34 cellular contexts compared by ENCODE assay signal in the genomic region with DNA sequence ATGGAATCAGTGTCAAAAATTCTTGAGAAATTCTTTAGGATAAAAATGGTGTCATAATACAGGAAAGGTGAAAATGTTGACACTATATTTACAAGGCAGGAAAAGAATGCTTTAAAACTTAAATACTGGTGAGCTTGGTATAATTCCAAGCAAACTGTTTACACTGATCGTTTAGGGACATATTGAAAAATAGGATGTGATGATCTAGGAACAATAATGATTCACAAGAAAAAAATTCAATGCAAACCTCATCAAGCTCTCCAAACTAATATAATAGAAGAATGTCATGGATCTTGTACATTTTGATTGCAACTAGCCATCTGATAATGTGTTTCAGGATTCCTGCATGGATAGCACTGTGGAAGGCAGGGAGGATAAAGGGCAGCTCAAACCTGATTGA.
DNase-seq lines count a peak whose midpoint lies in the region; ATAC-seq, FAIRE-seq and TF ChIP-seq lines count a peak whose summit lies in the region.
"Had no signal": no experiment of that assay in that cellular context is flagged by ENCODE, and none has a peak within 500 bp of the region (broad histone marks: within the 10 kb centered on the region; RNA-seq: fewer than 3 reads in every experiment).

No MANE protein-coding gene starts in this region.

- dilution Hi-C loops in endothelial cell of umbilical vein (cut with MboI; ENCODE audit: extremely low pct_ligation_motif_present, low sequenced_read_pairs): no loop called here

- H4K20me1 ChIP-seq in PC-3 (ENCODE audit: low read length) (no peaks in the 10 kb centered on the region), endothelial cell of umbilical vein (replicated peaks; ENCODE audit: control insufficient read depth, extremely low read depth, insufficient read depth, low read length) (no peaks in the 10 kb centered on the region)
- H4K20me1 ChIP-seq: BLaER1; BLaER1 treated with 17β-estradiol and CSF1 and Interleukin-3, amounts not matched to agents 10 nM and 100 nM had no signal

- peaks cover 9% of the 10 kb centered on the region for H3K4me1 ChIP-seq in PC-3 (ENCODE audit: insufficient read depth, low read length)
- no peaks in the 10 kb centered on the region for H3K4me1 ChIP-seq in endothelial cell of umbilical vein (ENCODE audit: control insufficient read depth, extremely low read depth, insufficient read depth, low read length)
- H3K4me1 ChIP-seq: A549, BE2C, BLaER1, Caco-2 had no signal

- H3K4me3 Mint-ChIP-seq in stimulated activated effector memory CD8-positive, alpha-beta T cell treated with anti-CD3 and anti-CD28 coated beads, Interleukin-12 subunit alpha, Interleukin-12 subunit beta, amount 100 ng/mL, for 72 hours: no peak overlapping the region
- H3K4me3 Mint-ChIP-seq in stimulated activated naive B cell treated with anti-CD40 and anti-IgM and Interleukin-4, amounts not matched to agents 10 μg/mL and 1 μg/mL and 100 μg/mL, for 72 hours: no peak overlapping the region
- H3K4me3 Mint-ChIP-seq: B cell; CD14-positive monocyte; CD4-positive, alpha-beta memory T cell; CD4-positive, alpha-beta T cell; CD4-positive, CD25-positive, alpha-beta regulatory T cell; CD8-positive, alpha-beta memory T cell; CD8-positive, alpha-beta T cell had no signal

- no peaks in the 10 kb centered on the region for H3K27me3 ChIP-seq in PC-3 (ENCODE audit: low read length)
- no peaks in the 10 kb centered on the region for H3K27me3 ChIP-seq in endothelial cell of umbilical vein (ENCODE audit: control insufficient read depth in 2 of 2, insufficient read depth in 2 of 2, low read length in 2 of 2)
- H3K27me3 ChIP-seq: BE2C; BLaER1; BLaER1 treated with 17β-estradiol and CSF1 and Interleukin-3, amounts not matched to agents 10 nM and 100 nM had no signal

- peak; percentile 73 for DNase-seq in PC-3
- peak; percentile 14 for DNase-seq in amniotic epithelial cell (ENCODE audit: low read depth)
- DNase-seq in endothelial cell of umbilical vein (ENCODE audit: low read depth, low spot score): peak; percentile 20
- DNase-seq in stimulated activated effector memory CD8-positive, alpha-beta T cell treated with anti-CD3 and anti-CD28 coated beads, Interleukin-12 subunit alpha, Interleukin-12 subunit beta, amount 100 ng/mL, for 72 hours (ENCODE audit: low spot score in 2 of 2): no peak
- no peak for DNase-seq in stimulated activated naive B cell treated with anti-CD40 and anti-IgM and Interleukin-4, amounts not matched to agents 10 μg/mL and 1 μg/mL and 100 μg/mL, for 72 hours
- DNase-seq in NCI-H1417 (lab: John Stamatoyannopoulos, UW): no peak
- DNase-seq: 8988T; ACHN; AML-193; BE2C; C1 segment of cervical spinal cord; Caco-2; Calu3; CD4-positive, alpha-beta memory T cell; CD4-positive, alpha-beta T cell; CD4-positive, CD25-positive, alpha-beta regulatory T cell; CD8-positive, alpha-beta memory T cell; CD8-positive, alpha-beta T cell; COR-L47; DMS 273 treated with DMSO at 0.1 percent for 48 hours; DMS153; DMS53; DMS79; DMS79 treated with DMSO at 0.1 percent for 48 hours; DND-41; EL had no signal

- H2AFZ ChIP-seq in PC-3 (ENCODE audit: low read length): no peak overlapping the region
- H2AFZ ChIP-seq in endothelial cell of umbilical vein (ENCODE audit: low read depth, low read length): no peak overlapping the region

- no peak for FAIRE-seq in endothelial cell of umbilical vein (lab: Jason Lieb, UNC)
- FAIRE-seq: A549, D721Med had no signal

- no peaks in the 10 kb centered on the region for H3K9me1 ChIP-seq in endothelial cell of umbilical vein (replicated peaks; ENCODE audit: control insufficient read depth, extremely low read depth, insufficient read depth, low read length)

- H3K36me3 Mint-ChIP-seq in stimulated activated effector memory CD8-positive, alpha-beta T cell treated with anti-CD3 and anti-CD28 coated beads, Interleukin-12 subunit alpha, Interleukin-12 subunit beta, amount 100 ng/mL, for 72 hours: no peaks in the 10 kb centered on the region
- H3K36me3 Mint-ChIP-seq in stimulated activated naive B cell treated with anti-CD40 and anti-IgM and Interleukin-4, amounts not matched to agents 10 μg/mL and 1 μg/mL and 100 μg/mL, for 72 hours: no peaks in the 10 kb centered on the region
- H3K36me3 Mint-ChIP-seq: CD14-positive monocyte; CD4-positive, alpha-beta memory T cell; CD4-positive, CD25-positive, alpha-beta regulatory T cell; CD8-positive, alpha-beta memory T cell; CD8-positive, alpha-beta T cell had no signal

- no peak overlapping the region for H3K4me2 ChIP-seq in PC-3 (ENCODE audit: low read length)
- no peak overlapping the region for H3K4me2 ChIP-seq in endothelial cell of umbilical vein (ENCODE audit: insufficient read depth, low read length)
- H3K4me2 ChIP-seq: A549; BLaER1; BLaER1 treated with 17β-estradiol and CSF1 and Interleukin-3, amounts not matched to agents 10 nM and 100 nM had no signal

- H3K9me2 ChIP-seq in PC-3 (replicated peaks; ENCODE audit: low read length): no peaks in the 10 kb centered on the region

- peak; percentile 80 for ATAC-seq in PC-3
- no peak for ATAC-seq in stimulated activated effector memory CD8-positive, alpha-beta T cell treated with anti-CD3 and anti-CD28 coated beads, Interleukin-12 subunit alpha, Interleukin-12 subunit beta, amount 100 ng/mL, for 72 hours
- no peak for ATAC-seq in stimulated activated naive B cell treated with anti-CD40 and anti-IgM and Interleukin-4, amounts not matched to agents 10 μg/mL and 1 μg/mL and 100 μg/mL, for 72 hours (replicated peaks)
- ATAC-seq: A549; CD8-positive, alpha-beta T cell had no signal

- H3K9me3 Mint-ChIP-seq in stimulated activated effector memory CD8-positive, alpha-beta T cell treated with anti-CD3 and anti-CD28 coated beads, Interleukin-12 subunit alpha, Interleukin-12 subunit beta, amount 100 ng/mL, for 72 hours: peaks cover 13% of the 10 kb centered on the region
- peaks cover 0 to 2% of the 10 kb centered on the region in 2 donors for H3K9me3 Mint-ChIP-seq in stimulated activated naive B cell treated with anti-CD40 and anti-IgM and Interleukin-4, amounts not matched to agents 10 μg/mL and 1 μg/mL and 100 μg/mL, for 72 hours

- POLR2A ChIA-PET in PC-3 (lab: Charles Lee; ENCODE audit: unreplicated experiment) (no interaction called here), endothelial cell of umbilical vein (lab: Charles Lee) (no interaction called here)

- no peak overlapping the region for H3K9ac ChIP-seq in PC-3 (ENCODE audit: low read length)
- no peak overlapping the region for H3K9ac ChIP-seq in endothelial cell of umbilical vein (replicated peaks; ENCODE audit: extremely low read depth, insufficient read depth, low read length)
- H3K9ac ChIP-seq: BLaER1; BLaER1 treated with 17β-estradiol and CSF1 and Interleukin-3, amounts not matched to agents 10 nM and 100 nM had no signal

- H3K27me3 Mint-ChIP-seq in stimulated activated naive B cell treated with anti-CD40 and anti-IgM and Interleukin-4, amounts not matched to agents 10 μg/mL and 1 μg/mL and 100 μg/mL, for 72 hours: no peaks in the 10 kb centered on the region
- H3K27me3 Mint-ChIP-seq: B cell; CD4-positive, alpha-beta memory T cell; CD4-positive, alpha-beta T cell; CD4-positive, CD25-positive, alpha-beta regulatory T cell; CD8-positive, alpha-beta memory T cell had no signal

- H3F3A ChIP-seq in PC-3 (ENCODE audit: low read length, unreplicated experiment): no peaks in the 10 kb centered on the region

- H3K4me3 ChIP-seq in PC-3 (ENCODE audit: low read length): no peak overlapping the region
- no peak overlapping the region for H3K4me3 ChIP-seq in endothelial cell of umbilical vein (replicated peaks in 1 of 3; ENCODE audit: insufficient read depth in 1 of 3, low read depth in 1 of 3, low read length in 3 of 3)
- H3K4me3 ChIP-seq: A549; BLaER1; BLaER1 treated with 17β-estradiol and CSF1 and Interleukin-3, amounts not matched to agents 10 nM and 100 nM had no signal

- H3K36me3 ChIP-seq in PC-3 (ENCODE audit: low read depth, low read length) (no peaks in the 10 kb centered on the region), endothelial cell of umbilical vein (ENCODE audit: control insufficient read depth in 2 of 2, extremely low read depth in 1 of 2, insufficient read depth in 2 of 2, low read length in 2 of 2) (no peaks in the 10 kb centered on the region)
- H3K36me3 ChIP-seq: BE2C; BLaER1; BLaER1 treated with 17β-estradiol and CSF1 and Interleukin-3, amounts not matched to agents 10 nM and 100 nM had no signal

- H3K27ac ChIP-seq in PC-3 (ENCODE audit: low read length) (no peak overlapping the region), endothelial cell of umbilical vein (ENCODE audit: insufficient read depth, low read depth, low read length) (no peak overlapping the region)
- H3K27ac ChIP-seq: 22Rv1; A549; BLaER1; BLaER1 treated with 17β-estradiol and CSF1 and Interleukin-3, amounts not matched to agents 10 nM and 100 nM; C4-2B had no signal

- H3K9me3 ChIP-seq in PC-3 (ENCODE audit: low read length): no peaks in the 10 kb centered on the region
- H3K9me3 ChIP-seq in endothelial cell of umbilical vein (replicated peaks; ENCODE audit: control insufficient read depth, insufficient read depth, low read length): no peaks in the 10 kb centered on the region
- H3K9me3 ChIP-seq: A549; BE2C; BLaER1; BLaER1 treated with 17β-estradiol and CSF1 and Interleukin-3, amounts not matched to agents 10 nM and 100 nM had no signal

- intact Hi-C loops in PC-3 (cut with micrococcal nuclease): no loop called here
- intact Hi-C loops in endothelial cell of umbilical vein (cut with micrococcal nuclease): no loop called here

- no peak for TF ChIP-seq CTCF in PC-3 (conservative IDR thresholded peaks at IDR 0.05; ENCODE audit: low read depth, low read length)
- TF ChIP-seq CTCF in endothelial cell of umbilical vein (IDR thresholded peaks at IDR 0.05; ENCODE audit: extremely low read depth in 1 of 2, insufficient read depth in 1 of 2, low read depth in 1 of 2, low read length in 2 of 2): no peak

- no peak for TF ChIP-seq POLR2A in endothelial cell of umbilical vein (IDR thresholded peaks at IDR 0.05; ENCODE audit: low read depth, low read length)

- BruUV-seq in PC-3 (replicated peaks; lab: Mats Ljungman, UMichigan) (no TSS peak), endothelial cell of umbilical vein (replicated peaks; lab: Mats Ljungman, UMichigan) (no TSS peak)

- H3K79me2 ChIP-seq in PC-3 (ENCODE audit: low read length) (no peaks in the 10 kb centered on the region), endothelial cell of umbilical vein (ENCODE audit: control insufficient read depth, insufficient read depth, low read length) (no peaks in the 10 kb centered on the region)

- no peaks in the 10 kb centered on the region for H3K4me1 Mint-ChIP-seq in stimulated activated effector memory CD8-positive, alpha-beta T cell treated with anti-CD3 and anti-CD28 coated beads, Interleukin-12 subunit alpha, Interleukin-12 subunit beta, amount 100 ng/mL, for 72 hours
- no peaks in the 10 kb centered on the region for H3K4me1 Mint-ChIP-seq in stimulated activated naive B cell treated with anti-CD40 and anti-IgM and Interleukin-4, amounts not matched to agents 10 μg/mL and 1 μg/mL and 100 μg/mL, for 72 hours
- H3K4me1 Mint-ChIP-seq: B cell; CD14-positive monocyte; CD4-positive, alpha-beta memory T cell; CD4-positive, CD25-positive, alpha-beta regulatory T cell; CD8-positive, alpha-beta memory T cell had no signal

- H3K27ac Mint-ChIP-seq in stimulated activated effector memory CD8-positive, alpha-beta T cell treated with anti-CD3 and anti-CD28 coated beads, Interleukin-12 subunit alpha, Interleukin-12 subunit beta, amount 100 ng/mL, for 72 hours: no peak overlapping the region
- H3K27ac Mint-ChIP-seq in stimulated activated naive B cell treated with anti-CD40 and anti-IgM and Interleukin-4, amounts not matched to agents 10 μg/mL and 1 μg/mL and 100 μg/mL, for 72 hours: no peak overlapping the region
- H3K27ac Mint-ChIP-seq: B cell; CD14-positive monocyte; CD4-positive, alpha-beta memory T cell; CD4-positive, alpha-beta T cell; CD4-positive, CD25-positive, alpha-beta regulatory T cell; CD8-positive, alpha-beta memory T cell; CD8-positive, alpha-beta T cell had no signal

- CTCF ChIA-PET in PC-3 (lab: Charles Lee) (no interaction called here), endothelial cell of umbilical vein (lab: Charles Lee) (no interaction called here)

Comparison
In these comparisons a context has a peak if more than half of its experiments do, and no peak if none do; other contexts are left out.
1. DNase-seq: peak in PC-3 (single experiment), amniotic epithelial cell (single experiment) and endothelial cell of umbilical vein (single experiment); none in stimulated activated effector memory CD8-positive, alpha-beta T cell treated with anti-CD3 and anti-CD28 coated beads, Interleukin-12 subunit alpha, Interleukin-12 subunit beta, amount 100 ng/mL, for 72 hours (0 of 2), stimulated activated naive B cell treated with anti-CD40 and anti-IgM and Interleukin-4, amounts not matched to agents 10 μg/mL and 1 μg/mL and 100 μg/mL, for 72 hours (single experiment) and NCI-H1417 (0 of 3).